2 cellular contexts compared by ENCODE assay signal in the genomic region with DNA sequence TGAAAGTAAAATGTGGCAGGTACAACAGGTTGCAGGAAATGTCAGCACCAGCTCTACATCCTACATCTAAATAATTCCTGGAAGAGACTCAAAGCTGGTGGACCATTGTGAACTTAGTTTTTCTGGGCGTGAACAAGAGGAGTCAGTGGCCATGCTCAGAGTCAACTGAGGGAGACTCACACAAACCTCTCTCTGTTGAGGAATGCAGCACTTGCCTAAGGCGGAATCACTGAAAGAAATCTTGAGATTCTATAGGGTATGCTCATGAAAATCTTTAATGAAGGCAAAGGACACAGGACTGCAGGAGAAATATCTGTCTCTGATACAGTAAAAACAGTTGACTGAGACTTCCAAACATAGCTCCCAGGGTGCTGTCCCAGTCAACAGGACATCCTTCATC.
TF ChIP-seq lines count a peak whose summit lies in the region.

No MANE protein-coding gene starts in this region.

TF ChIP-seq in GM23338, 12 proteins besides CTCF, POLR2A, EP300 and RAD21 (continued from another document):
- TF ChIP-seq REST (IDR thresholded peaks at IDR 0.05; ENCODE audit: unreplicated experiment) (no peak), ZNF331 (CRISPR knock-in tag; IDR thresholded peaks at IDR 0.05; ENCODE audit: low read depth) (no peak), EZH2 (IDR thresholded peaks at IDR 0.05; ENCODE audit: low read depth, unreplicated experiment) (no peak), ZNF114 (CRISPR knock-in tag; IDR thresholded peaks at IDR 0.05) (no peak), POLR2AphosphoS5 (IDR thresholded peaks at IDR 0.05; ENCODE audit: low read depth) (no peak), NANOG (IDR thresholded peaks at IDR 0.05; ENCODE audit: borderline replicate concordance) (no peak), STAT1 (IDR thresholded peaks at IDR 0.05; ENCODE audit: unreplicated experiment) (no peak), EZH2phosphoT487 (IDR thresholded peaks at IDR 0.05; ENCODE audit: unreplicated experiment) (no peak)
- TF ChIP-seq, protein P1, sequence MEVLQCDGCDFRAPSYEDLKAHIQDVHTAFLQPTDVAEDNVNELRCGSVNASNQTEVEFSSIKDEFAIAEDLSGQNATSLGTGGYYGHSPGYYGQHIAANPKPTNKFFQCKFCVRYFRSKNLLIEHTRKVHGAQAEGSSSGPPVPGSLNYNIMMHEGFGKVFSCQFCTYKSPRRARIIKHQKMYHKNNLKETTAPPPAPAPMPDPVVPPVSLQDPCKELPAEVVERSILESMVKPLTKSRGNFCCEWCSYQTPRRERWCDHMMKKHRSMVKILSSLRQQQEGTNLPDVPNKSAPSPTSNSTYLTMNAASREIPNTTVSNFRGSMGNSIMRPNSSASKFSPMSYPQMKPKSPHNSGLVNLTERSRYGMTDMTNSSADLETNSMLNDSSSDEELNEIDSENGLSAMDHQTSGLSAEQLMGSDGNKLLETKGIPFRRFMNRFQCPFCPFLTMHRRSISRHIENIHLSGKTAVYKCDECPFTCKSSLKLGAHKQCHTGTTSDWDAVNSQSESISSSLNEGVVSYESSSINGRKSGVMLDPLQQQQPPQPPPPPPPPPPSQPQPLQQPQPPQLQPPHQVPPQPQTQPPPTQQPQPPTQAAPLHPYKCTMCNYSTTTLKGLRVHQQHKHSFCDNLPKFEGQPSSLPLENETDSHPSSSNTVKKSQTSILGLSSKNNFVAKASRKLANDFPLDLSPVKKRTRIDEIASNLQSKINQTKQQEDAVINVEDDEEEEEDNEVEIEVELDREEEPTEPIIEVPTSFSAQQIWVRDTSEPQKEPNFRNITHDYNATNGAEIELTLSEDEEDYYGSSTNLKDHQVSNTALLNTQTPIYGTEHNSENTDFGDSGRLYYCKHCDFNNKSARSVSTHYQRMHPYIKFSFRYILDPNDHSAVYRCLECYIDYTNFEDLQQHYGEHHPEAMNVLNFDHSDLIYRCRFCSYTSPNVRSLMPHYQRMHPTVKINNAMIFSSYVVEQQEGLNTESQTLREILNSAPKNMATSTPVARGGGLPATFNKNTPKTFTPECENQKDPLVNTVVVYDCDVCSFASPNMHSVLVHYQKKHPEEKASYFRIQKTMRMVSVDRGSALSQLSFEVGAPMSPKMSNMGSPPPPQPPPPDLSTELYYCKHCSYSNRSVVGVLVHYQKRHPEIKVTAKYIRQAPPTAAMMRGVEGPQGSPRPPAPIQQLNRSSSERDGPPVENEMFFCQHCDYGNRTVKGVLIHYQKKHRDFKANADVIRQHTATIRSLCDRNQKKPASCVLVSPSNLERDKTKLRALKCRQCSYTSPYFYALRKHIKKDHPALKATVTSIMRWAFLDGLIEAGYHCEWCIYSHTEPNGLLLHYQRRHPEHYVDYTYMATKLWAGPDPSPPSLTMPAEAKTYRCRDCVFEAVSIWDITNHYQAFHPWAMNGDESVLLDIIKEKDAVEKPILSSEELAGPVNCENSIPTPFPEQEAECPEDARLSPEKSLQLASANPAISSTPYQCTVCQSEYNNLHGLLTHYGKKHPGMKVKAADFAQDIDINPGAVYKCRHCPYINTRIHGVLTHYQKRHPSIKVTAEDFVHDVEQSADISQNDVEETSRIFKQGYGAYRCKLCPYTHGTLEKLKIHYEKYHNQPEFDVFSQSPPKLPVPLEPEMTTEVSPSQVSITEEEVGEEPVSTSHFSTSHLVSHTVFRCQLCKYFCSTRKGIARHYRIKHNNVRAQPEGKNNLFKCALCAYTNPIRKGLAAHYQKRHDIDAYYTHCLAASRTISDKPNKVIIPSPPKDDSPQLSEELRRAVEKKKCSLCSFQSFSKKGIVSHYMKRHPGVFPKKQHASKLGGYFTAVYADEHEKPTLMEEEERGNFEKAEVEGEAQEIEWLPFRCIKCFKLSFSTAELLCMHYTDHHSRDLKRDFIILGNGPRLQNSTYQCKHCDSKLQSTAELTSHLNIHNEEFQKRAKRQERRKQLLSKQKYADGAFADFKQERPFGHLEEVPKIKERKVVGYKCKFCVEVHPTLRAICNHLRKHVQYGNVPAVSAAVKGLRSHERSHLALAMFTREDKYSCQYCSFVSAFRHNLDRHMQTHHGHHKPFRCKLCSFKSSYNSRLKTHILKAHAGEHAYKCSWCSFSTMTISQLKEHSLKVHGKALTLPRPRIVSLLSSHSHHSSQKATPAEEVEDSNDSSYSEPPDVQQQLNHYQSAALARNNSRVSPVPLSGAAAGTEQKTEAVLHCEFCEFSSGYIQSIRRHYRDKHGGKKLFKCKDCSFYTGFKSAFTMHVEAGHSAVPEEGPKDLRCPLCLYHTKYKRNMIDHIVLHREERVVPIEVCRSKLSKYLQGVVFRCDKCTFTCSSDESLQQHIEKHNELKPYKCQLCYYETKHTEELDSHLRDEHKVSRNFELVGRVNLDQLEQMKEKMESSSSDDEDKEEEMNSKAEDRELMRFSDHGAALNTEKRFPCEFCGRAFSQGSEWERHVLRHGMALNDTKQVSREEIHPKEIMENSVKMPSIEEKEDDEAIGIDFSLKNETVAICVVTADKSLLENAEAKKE (CRISPR knock-in tag; IDR thresholded peaks at IDR 0.05): no peak

TF ChIP-seq in WTC11, 78 proteins besides CTCF, POLR2A, EP300 and RAD21 (continued from another document):
- TF ChIP-seq, protein P2, sequence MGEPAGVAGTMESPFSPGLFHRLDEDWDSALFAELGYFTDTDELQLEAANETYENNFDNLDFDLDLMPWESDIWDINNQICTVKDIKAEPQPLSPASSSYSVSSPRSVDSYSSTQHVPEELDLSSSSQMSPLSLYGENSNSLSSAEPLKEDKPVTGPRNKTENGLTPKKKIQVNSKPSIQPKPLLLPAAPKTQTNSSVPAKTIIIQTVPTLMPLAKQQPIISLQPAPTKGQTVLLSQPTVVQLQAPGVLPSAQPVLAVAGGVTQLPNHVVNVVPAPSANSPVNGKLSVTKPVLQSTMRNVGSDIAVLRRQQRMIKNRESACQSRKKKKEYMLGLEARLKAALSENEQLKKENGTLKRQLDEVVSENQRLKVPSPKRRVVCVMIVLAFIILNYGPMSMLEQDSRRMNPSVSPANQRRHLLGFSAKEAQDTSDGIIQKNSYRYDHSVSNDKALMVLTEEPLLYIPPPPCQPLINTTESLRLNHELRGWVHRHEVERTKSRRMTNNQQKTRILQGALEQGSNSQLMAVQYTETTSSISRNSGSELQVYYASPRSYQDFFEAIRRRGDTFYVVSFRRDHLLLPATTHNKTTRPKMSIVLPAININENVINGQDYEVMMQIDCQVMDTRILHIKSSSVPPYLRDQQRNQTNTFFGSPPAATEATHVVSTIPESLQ (CRISPR knock-in tag; IDR thresholded peaks at IDR 0.05): no peak
- no peak for TF ChIP-seq ZNF281 (CRISPR knock-in tag; IDR thresholded peaks at IDR 0.05)
- TF ChIP-seq FOXP1 (CRISPR knock-in tag; IDR thresholded peaks at IDR 0.05; ENCODE audit: borderline replicate concordance): no peak
- TF ChIP-seq IRF1 (CRISPR knock-in tag; IDR thresholded peaks at IDR 0.05): no peak
- no peak for TF ChIP-seq NFYB (CRISPR knock-in tag; conservative IDR thresholded peaks at IDR 0.05; ENCODE audit: low read depth)
- TF ChIP-seq EMX1 (CRISPR knock-in tag; IDR thresholded peaks at IDR 0.05): no peak
